In genomic region chr13:41848435-41849255, GRCh38 we compare ENCODE assay signal across 14 cellular contexts.
A peak's percentile ranks its signal among the peaks of the same experiment; 100 is the strongest.
DNase-seq lines count a peak whose midpoint lies in the region; ATAC-seq, FAIRE-seq and TF ChIP-seq lines count a peak whose summit lies in the region.
"Had no signal": no experiment of that assay in that cellular context is flagged by ENCODE, and none has a peak within 500 bp of the region (broad histone marks: within the 10 kb centered on the region; RNA-seq: fewer than 3 reads in every experiment).

No MANE protein-coding gene starts in this region.

- H4K20me1 ChIP-seq in IMR-90 (ENCODE audit: insufficient read depth, low read length) = no peaks in the 10 kb centered on the region

- peak; percentile 76 for ATAC-seq in IMR-90 (ENCODE audit: low read depth)

- no peak overlapping the region for H3K4me2 ChIP-seq in IMR-90 (ENCODE audit: low read depth, low read length)

- DNase-seq in ACHN = peak; percentile 6
- DNase-seq in IMR-90 = peak; percentile 52
- DNase-seq in bronchial epithelial cell (ENCODE audit: low read depth) = no peak
- peak in 2 of 3 donors; percentile 1 to 24 for DNase-seq in immature natural killer cell
- no peak for DNase-seq in cerebellar nuclear complex (lab: John Stamatoyannopoulos, UW)
- DNase-seq in NCI-H2081 (lab: John Stamatoyannopoulos, UW) = no peak
- no peak for DNase-seq in ecto neural progenitor cell (ENCODE audit: low spot score)
- no peak for DNase-seq in activated CD4-positive, alpha-beta T cell treated with anti-CD3 and anti-CD28 coated beads, Interleukin-2, amount 10 ng/mL, durations not matched to agents 7 days and 5 days
- DNase-seq: CD8-positive, alpha-beta memory T cell; NCI-H1436 treated with DMSO at 0.1 percent for 48 hours; stimulated activated naive CD4-positive, alpha-beta T cell; T1000 had no signal

- no peak overlapping the region for H2AFZ ChIP-seq in IMR-90 (replicated peaks; ENCODE audit: low read length, poor library complexity)

- no peak overlapping the region for H3K14ac ChIP-seq in IMR-90 (replicated peaks; ENCODE audit: low read depth, low read length)

- H3K9me3 Mint-ChIP-seq in immature natural killer cell = no peaks in the 10 kb centered on the region
- H3K9me3 Mint-ChIP-seq in activated CD4-positive, alpha-beta T cell treated with anti-CD3 and anti-CD28 coated beads, Interleukin-2, amount 10 ng/mL, durations not matched to agents 7 days and 5 days = peaks cover 2% of the 10 kb centered on the region
- H3K9me3 Mint-ChIP-seq: CD8-positive, alpha-beta memory T cell; central memory CD8-positive, alpha-beta T cell had no signal

- H4K5ac ChIP-seq in IMR-90 (ENCODE audit: low read depth, low read length) = no peak overlapping the region

- H3K4me1 ChIP-seq in IMR-90 (ENCODE audit: control insufficient read depth, insufficient read depth, low read length) = peaks cover 2% of the 10 kb centered on the region; the same call in 1 of the 2 replicates

- H3K36me3 ChIP-seq in IMR-90 (ENCODE audit: control insufficient read depth, insufficient read depth, low read length) (no peaks in the 10 kb centered on the region), bronchial epithelial cell (ENCODE audit: control insufficient read depth, insufficient read depth, low read length) (no peaks in the 10 kb centered on the region)

- H3K4me1 Mint-ChIP-seq in immature natural killer cell = peaks cover 0 to 1% of the 10 kb centered on the region in 2 donors
- H3K4me1 Mint-ChIP-seq in activated CD4-positive, alpha-beta T cell treated with anti-CD3 and anti-CD28 coated beads, Interleukin-2, amount 10 ng/mL, durations not matched to agents 7 days and 5 days = no peaks in the 10 kb centered on the region

- H4K91ac ChIP-seq in IMR-90 (ENCODE audit: insufficient read depth, low read depth, low read length) = no peak overlapping the region

- POLR2A ChIA-PET in IMR-90 (lab: Charles Lee; ENCODE audit: unreplicated experiment) = no interaction called here
- POLR2A ChIA-PET in activated CD4-positive, alpha-beta T cell treated with anti-CD3 and anti-CD28 coated beads, Interleukin-2, amount 10 ng/mL, durations not matched to agents 7 days and 5 days (lab: Charles Lee) = no interaction called here

- H2BK5ac ChIP-seq in IMR-90 (ENCODE audit: low read depth, low read length, poor library complexity, severe bottlenecking) = no peak overlapping the region

- H2BK15ac ChIP-seq in IMR-90 (ENCODE audit: low read depth, low read length) = no peak overlapping the region

- H3K9ac ChIP-seq in IMR-90 (ENCODE audit: low read depth, low read length) = no peak overlapping the region

- TF ChIP-seq CTCF in IMR-90 (conservative IDR thresholded peaks at IDR 0.05; ENCODE audit: low read depth, low read length) (no peak), bronchial epithelial cell (IDR thresholded peaks at IDR 0.05; ENCODE audit: insufficient read depth, low read length, severe bottlenecking) (peak; percentile 26)

- H3K9me1 ChIP-seq in IMR-90 (ENCODE audit: insufficient read depth, low read length) = no peaks in the 10 kb centered on the region

- H3K23ac ChIP-seq in IMR-90 (ENCODE audit: low read depth, low read length) = no peak overlapping the region

- H2AK5ac ChIP-seq in IMR-90 (ENCODE audit: low read depth, low read length) = no peak overlapping the region

- H3K4me3 Mint-ChIP-seq in immature natural killer cell = no peak overlapping the region
- H3K4me3 Mint-ChIP-seq in activated CD4-positive, alpha-beta T cell treated with anti-CD3 and anti-CD28 coated beads, Interleukin-2, amount 10 ng/mL, durations not matched to agents 7 days and 5 days = no peak overlapping the region
- H3K4me3 Mint-ChIP-seq: CD8-positive, alpha-beta memory T cell; central memory CD8-positive, alpha-beta T cell had no signal

- no peak overlapping the region for H3K56ac ChIP-seq in IMR-90 (ENCODE audit: extremely low read depth, insufficient read depth, low read length)

- H3K27me3 Mint-ChIP-seq in immature natural killer cell (ENCODE audit: low read depth in 3 of 3) = no peaks in the 10 kb centered on the region
- no peaks in the 10 kb centered on the region for H3K27me3 Mint-ChIP-seq in activated CD4-positive, alpha-beta T cell treated with anti-CD3 and anti-CD28 coated beads, Interleukin-2, amount 10 ng/mL, durations not matched to agents 7 days and 5 days
- H3K27me3 Mint-ChIP-seq: CD8-positive, alpha-beta memory T cell; central memory CD8-positive, alpha-beta T cell had no signal

- intact Hi-C loops in IMR-90 (cut with micrococcal nuclease) = no loop called here

- no CpG with 5 or more reads among the region's 2 CpGs for WGBS in IMR-90 (ENCODE audit: extremely low coverage in 2 of 2, insufficient read length in 1 of 2), 2 experiments

- H4K8ac ChIP-seq in IMR-90 (ENCODE audit: low read depth in 2 of 2, low read length in 2 of 2) = no peak overlapping the region

- H3K27ac ChIP-seq in IMR-90 (ENCODE audit: insufficient read depth, low read length) = no peak overlapping the region
- H3K27ac ChIP-seq: HL-60 had no signal

- no peak overlapping the region for H3K4ac ChIP-seq in IMR-90 (ENCODE audit: low read depth, low read length)

- H3K79me1 ChIP-seq in IMR-90 (ENCODE audit: low read depth in 1 of 2, low read length in 2 of 2) = no peaks in the 10 kb centered on the region

- no peak overlapping the region for H2AK9ac ChIP-seq in IMR-90 (replicated peaks; ENCODE audit: low read depth, low read length, poor library complexity)

- no peak for TF ChIP-seq POLR2A in IMR-90 (IDR thresholded peaks at IDR 0.05; ENCODE audit: low read depth, low read length)

- H3K36me3 Mint-ChIP-seq in immature natural killer cell = peaks cover 0 to 16% (median 14%) of the 10 kb centered on the region in 3 donors
- H3K36me3 Mint-ChIP-seq in activated CD4-positive, alpha-beta T cell treated with anti-CD3 and anti-CD28 coated beads, Interleukin-2, amount 10 ng/mL, durations not matched to agents 7 days and 5 days (ENCODE audit: low read depth) = peaks cover 26% of the 10 kb centered on the region

- CTCF ChIA-PET in IMR-90 (lab: Yijun Ruan, JAX) = no interaction called here
- CTCF ChIA-PET in activated CD4-positive, alpha-beta T cell treated with anti-CD3 and anti-CD28 coated beads, Interleukin-2, amount 10 ng/mL, durations not matched to agents 7 days and 5 days (lab: Charles Lee) = interaction anchor here (1.1 kb wide), 1 partner anchor 14 kb away, joined by 4 read pairs; no protein-coding TSS in a partner anchor

- H3K4me3 ChIP-seq in IMR-90 (ENCODE audit: insufficient read depth, low read depth, low read length) (no peak overlapping the region), bronchial epithelial cell (ENCODE audit: low read depth, low read length) (no peak overlapping the region)

- no peak for FAIRE-seq in bronchial epithelial cell (lab: Jason Lieb, UNC)

- H3K9me3 ChIP-seq in IMR-90 (ENCODE audit: control insufficient read depth, insufficient read depth, low read length) = no peaks in the 10 kb centered on the region

- BruUV-seq in IMR-90 (replicated peaks; lab: Mats Ljungman, UMichigan) = no TSS peak

- in situ Hi-C loops in ACHN (cut with HindIII; ENCODE audit: low pct_ligation_motif_present, low pct_unique_long_range_greater_than_20kb, low sequenced_read_pairs) (no loop called here), IMR-90 (cut with MboI; ENCODE audit: low sequenced_read_pairs) (no loop called here)

- H2BK120ac ChIP-seq in IMR-90 (ENCODE audit: low read depth, low read length) = no peak overlapping the region

- no peak overlapping the region for H2BK20ac ChIP-seq in IMR-90 (ENCODE audit: low read depth, low read length)

- dilution Hi-C loops in IMR-90 (cut with HindIII; ENCODE audit: low sequenced_read_pairs, unreplicated experiment) = no loop called here

- no peak overlapping the region for H3K18ac ChIP-seq in IMR-90 (ENCODE audit: low read depth, low read length)

- peak overlapping the region in 2 of 6 donors; percentile 9 to 28 for H3K27ac Mint-ChIP-seq in immature natural killer cell
- H3K27ac Mint-ChIP-seq in activated CD4-positive, alpha-beta T cell treated with anti-CD3 and anti-CD28 coated beads, Interleukin-2, amount 10 ng/mL, durations not matched to agents 7 days and 5 days = no peak overlapping the region

- no peak for TF ChIP-seq RAD21 in IMR-90 (IDR thresholded peaks at IDR 0.05; ENCODE audit: low read length)

- no peaks in the 10 kb centered on the region for H3K27me3 ChIP-seq in IMR-90 (ENCODE audit: control insufficient read depth, insufficient read depth, low read length)
- no peaks in the 10 kb centered on the region for H3K27me3 ChIP-seq in bronchial epithelial cell (ENCODE audit: control insufficient read depth, insufficient read depth, low read length)

TF ChIP-seq in IMR-90, 13 proteins besides CTCF, POLR2A, EP300 and RAD21:
- no peak for TF ChIP-seq RFX5 (IDR thresholded peaks at IDR 0.05; ENCODE audit: low read depth, low read length)
- no peak for TF ChIP-seq MAFK (IDR thresholded peaks at IDR 0.05; ENCODE audit: low read depth, low read length)
- TF ChIP-seq CEBPB (IDR thresholded peaks at IDR 0.05; ENCODE audit: low read depth, low read length) = no peak
- no peak for TF ChIP-seq RCOR1 (IDR thresholded peaks at IDR 0.05; ENCODE audit: insufficient replicate concordance, low read length)
- TF ChIP-seq MAZ (IDR thresholded peaks at IDR 0.05; ENCODE audit: borderline replicate concordance, low read depth, low read length) = no peak
- no peak for TF ChIP-seq NFE2L2 (IDR thresholded peaks at IDR 0.05; ENCODE audit: low read depth, low read length)
- TF ChIP-seq BHLHE40 (IDR thresholded peaks at IDR 0.05; ENCODE audit: low read depth, low read length) = no peak
- no peak for TF ChIP-seq CHD1 (IDR thresholded peaks at IDR 0.05; ENCODE audit: low read depth, low read length)

Comparison
In these comparisons a context has a peak if more than half of its experiments do, and no peak if none do; other contexts are left out.
1. DNase-seq: peak in ACHN (single experiment), IMR-90 (single experiment) and immature natural killer cell (2 of 3); none in bronchial epithelial cell (single experiment), cerebellar nuclear complex (0 of 2), NCI-H2081 (0 of 2), ecto neural progenitor cell (single experiment) and activated CD4-positive, alpha-beta T cell treated with anti-CD3 and anti-CD28 coated beads, Interleukin-2, amount 10 ng/mL, durations not matched to agents 7 days and 5 days (single experiment).